Comparison of ENCODE assay signal across 1 cellular context in genomic region chr16:57634171-57634570, GRCh38.
TF ChIP-seq lines count a peak whose summit lies in the region.

No MANE protein-coding gene starts in this region.

TF ChIP-seq in endothelial cell of umbilical vein, 7 proteins besides CTCF, POLR2A, EP300 and RAD21 (continued from another document):
- TF ChIP-seq JUN (IDR thresholded peaks at IDR 0.05; ENCODE audit: borderline replicate concordance, insufficient read depth, insufficient read length, low read depth): no peak
